In the genomic region with DNA sequence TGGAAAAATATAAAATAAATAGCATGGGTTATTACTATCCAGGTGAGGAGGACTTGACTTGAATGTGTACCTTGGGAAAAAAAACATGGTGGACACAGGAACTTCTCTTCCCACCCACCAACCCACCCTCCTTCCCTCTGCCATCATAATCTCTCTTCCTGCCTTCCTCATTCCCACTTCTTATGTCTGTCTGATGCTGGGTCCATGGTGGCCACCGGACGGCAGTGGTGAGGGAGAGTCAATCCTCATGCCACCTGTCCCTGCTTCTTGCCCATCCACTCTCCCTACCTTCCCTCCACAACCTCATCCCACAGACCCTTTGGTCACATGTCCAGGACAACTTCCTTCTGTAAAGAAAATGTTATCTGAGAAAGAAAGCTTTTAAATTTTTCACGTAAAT, we compare ENCODE assay signal across 11 cellular contexts.
DNase-seq lines count a peak whose midpoint lies in the region; ATAC-seq, FAIRE-seq and TF ChIP-seq lines count a peak whose summit lies in the region.
"Had no signal": no experiment of that assay in that cellular context is flagged by ENCODE, and none has a peak within 500 bp of the region (broad histone marks: within the 10 kb centered on the region; RNA-seq: fewer than 3 reads in every experiment).

No MANE protein-coding gene starts in this region.

- peaks cover 18% of the 10 kb centered on the region for H3K4me1 Mint-ChIP-seq in type B pancreatic cell (ENCODE audit: unreplicated experiment)

- peaks cover 5 to 6% of the 10 kb centered on the region in 2 experiments; a peak in 4 of 5 replicates for H3K36me3 ChIP-seq in HepG2 (replicated peaks in 1 of 2; ENCODE audit: control insufficient read depth in 1 of 2, insufficient read depth in 2 of 2, low read length in 2 of 2)
- H3K36me3 ChIP-seq in right lobe of liver, result no peaks in the 10 kb centered on the region
- peaks cover 12% of the 10 kb centered on the region for H3K36me3 ChIP-seq in effector memory CD4-positive, alpha-beta T cell (ENCODE audit: control insufficient read depth, insufficient read depth, low read length)
- no peaks in the 10 kb centered on the region for H3K36me3 ChIP-seq in adrenal gland (replicated peaks in 1 of 2)

- no peak overlapping the region for H2AFZ ChIP-seq in HepG2 (ENCODE audit: low read length)
- H2AFZ ChIP-seq: PC-9 had no signal

- H3K4me3 ChIP-seq in HepG2 (replicated peaks in 1 of 3; ENCODE audit: insufficient read depth in 1 of 3, low read depth in 2 of 3, low read length in 3 of 3) (no peak overlapping the region), right lobe of liver (no peak overlapping the region), adrenal gland (no peak overlapping the region)
- no peak overlapping the region for H3K4me3 ChIP-seq in effector memory CD4-positive, alpha-beta T cell (ENCODE audit: insufficient read depth, low read depth, low read length, poor library complexity, severe bottlenecking)
- H3K4me3 ChIP-seq: PC-9 had no signal

- TF ChIP-seq POLR2A in HepG2 (IDR thresholded peaks at IDR 0.05; ENCODE audit: insufficient read depth in 1 of 2, low read depth in 2 of 2, low read length in 2 of 2) (no peak), right lobe of liver (IDR thresholded peaks at IDR 0.05) (no peak), adrenal gland (IDR thresholded peaks at IDR 0.05) (no peak)

- peaks cover 2% of the 10 kb centered on the region for H3K79me2 ChIP-seq in HepG2 (ENCODE audit: insufficient read depth, low read length)

- H3K4me1 ChIP-seq in HepG2 (ENCODE audit: insufficient read depth, low read length) (peaks cover 9% of the 10 kb centered on the region; the same call in 1 of the 2 replicates), right lobe of liver (peaks cover 0 to 5% (median 0%) of the 10 kb centered on the region in 4 donors), adrenal gland (replicated peaks in 1 of 2) (peaks cover 0 to 25% of the 10 kb centered on the region in 2 donors)
- H3K4me1 ChIP-seq in effector memory CD4-positive, alpha-beta T cell (ENCODE audit: control insufficient read depth, insufficient read depth, low read length, poor library complexity, severe bottlenecking), result peaks cover 77% of the 10 kb centered on the region

- no TSS peak for BruUV-seq in HepG2 (replicated peaks; lab: Mats Ljungman, UMichigan)

- POLR2A ChIA-PET in HepG2 (lab: Yijun Ruan, JAX), result no interaction called here

- H3K27me3 Mint-ChIP-seq in type B pancreatic cell, result no peaks in the 10 kb centered on the region

- H4K20me1 ChIP-seq in HepG2 (ENCODE audit: insufficient read depth, low read length), result no peaks in the 10 kb centered on the region

- intact Hi-C loops in HepG2 (cut with micrococcal nuclease; ENCODE audit: unreplicated experiment), result no loop called here
- intact Hi-C loops in right lobe of liver (cut with DNase I), result no loop called here
- intact Hi-C loops in adrenal gland (cut with DNase I), result loop anchor here (10.0 kb wide), 1 partner anchor 105 kb away; a partner anchor contains a TSS

- H3K9ac ChIP-seq in HepG2 (ENCODE audit: insufficient read depth, low read depth, low read length), result no peak overlapping the region

- no peak for TF ChIP-seq EP300 in HepG2 (IDR thresholded peaks at IDR 0.05; ENCODE audit: low read depth in 2 of 2, low read length in 2 of 2)
- no peak for TF ChIP-seq EP300 in HepG2 (CRISPR knock-in tag; IDR thresholded peaks at IDR 0.05; ENCODE audit: borderline replicate concordance)

- H3K27ac Mint-ChIP-seq in type B pancreatic cell, result peak overlapping the region; percentile 8

- no peak for ATAC-seq in HepG2
- no peak for ATAC-seq in right lobe of liver
- no peak for ATAC-seq in HG03045 (IDR thresholded peaks at IDR 0.05; ENCODE audit: unreplicated experiment)

- no peaks in the 10 kb centered on the region for H3K27me3 ChIP-seq in HepG2 (ENCODE audit: control insufficient read depth in 1 of 2, insufficient read depth in 2 of 2, low read length in 2 of 2)
- no peaks in the 10 kb centered on the region for H3K27me3 ChIP-seq in right lobe of liver
- H3K27me3 ChIP-seq in effector memory CD4-positive, alpha-beta T cell (replicated peaks; ENCODE audit: control insufficient read depth, insufficient read depth, low read length, poor library complexity, severe bottlenecking), result no peaks in the 10 kb centered on the region
- H3K27me3 ChIP-seq in adrenal gland, result no peaks in the 10 kb centered on the region

- CTCF ChIA-PET in HepG2 (lab: Yijun Ruan, JAX; ENCODE audit: low intra/inter-chr PET ratio, low total read pairs), result no interaction called here

- TF ChIP-seq RAD21 in HepG2 (CRISPR knock-in tag; IDR thresholded peaks at IDR 0.05), result no peak

- peaks cover 41% of the 10 kb centered on the region for H3K36me3 Mint-ChIP-seq in type B pancreatic cell

- no peak overlapping the region for H3K4me2 ChIP-seq in HepG2 (ENCODE audit: low read depth, low read length)
- H3K4me2 ChIP-seq: PC-9 had no signal

- in situ Hi-C loops in HepG2 (cut with HindIII; ENCODE audit: extremely low pct_ligation_motif_present, low pct_unique_long_range_greater_than_20kb), result loop anchor here (10.0 kb wide), 1 partner anchor 105 kb away; a partner anchor contains a TSS

- DNase-seq in HepG2 (ENCODE audit: low spot score) (no peak), right lobe of liver (no peak), NCI-H69 (lab: John Stamatoyannopoulos, UW) (peak; percentile 42), type B pancreatic cell (ENCODE audit: extremely low spot score, unreplicated experiment) (no peak), NOMO-1 treated with DMSO at 0.1 percent for 48 hours (lab: John Stamatoyannopoulos, UW; ENCODE audit: unreplicated experiment) (no peak), adrenal gland (no peak)
- DNase-seq in effector memory CD4-positive, alpha-beta T cell, result no peak
- DNase-seq: NCI-H1417, PC-9 had no signal

- 0 out of 2 replicates have a peak, but pooled peaks have one; percentile 8 for TF ChIP-seq CTCF in HepG2 (CRISPR knock-in tag; IDR thresholded peaks at IDR 0.05)
- TF ChIP-seq CTCF in right lobe of liver (IDR thresholded peaks at IDR 0.05), result no peak
- no peak for TF ChIP-seq CTCF in type B pancreatic cell (conservative IDR thresholded peaks at IDR 0.05)
- no peak for TF ChIP-seq CTCF in adrenal gland (IDR thresholded peaks at IDR 0.05)

- H3K9me3 Mint-ChIP-seq in type B pancreatic cell, result peaks cover 5% of the 10 kb centered on the region

- FAIRE-seq in HepG2 (lab: Jason Lieb, UNC), result no peak
- FAIRE-seq: G401.6 had no signal

- WGBS in HepG2 (ENCODE audit: low lambda C conversion rate), result 98% methylated on average over 3 of the region's 3 CpGs
- 62% methylated on average over 3 of the region's 3 CpGs for WGBS in right lobe of liver (ENCODE audit: insufficient coverage, low coverage, low lambda C conversion rate, missing lambda C conversion rate)
- 70 to 83% (median 79%) methylated on average over 3 of the region's 3 CpGs for WGBS in adrenal gland, 4 donors

- H3K4me3 Mint-ChIP-seq in type B pancreatic cell, result no peak overlapping the region

- H3K27ac ChIP-seq in HepG2 (ENCODE audit: extremely low read length, insufficient read depth, low read length) (no peak overlapping the region), right lobe of liver (no peak overlapping the region), adrenal gland (peak overlapping the region in 1 of 5 donors; percentile 23)
- H3K27ac ChIP-seq in effector memory CD4-positive, alpha-beta T cell (ENCODE audit: insufficient read depth, low read length, poor library complexity, severe bottlenecking), result peak overlapping the region; percentile 82
- H3K27ac ChIP-seq: PC-9 had no signal

- no peaks in the 10 kb centered on the region for H3K9me3 ChIP-seq in HepG2 (ENCODE audit: low read length)
- no peaks in the 10 kb centered on the region for H3K9me3 ChIP-seq in right lobe of liver
- H3K9me3 ChIP-seq in effector memory CD4-positive, alpha-beta T cell (ENCODE audit: control insufficient read depth, low read length), result no peaks in the 10 kb centered on the region
- H3K9me3 ChIP-seq in adrenal gland (replicated peaks in 1 of 3), result no peaks in the 10 kb centered on the region

TF ChIP-seq in HepG2, 621 proteins besides CTCF, POLR2A, EP300 and RAD21:
- TF ChIP-seq, protein P1, sequence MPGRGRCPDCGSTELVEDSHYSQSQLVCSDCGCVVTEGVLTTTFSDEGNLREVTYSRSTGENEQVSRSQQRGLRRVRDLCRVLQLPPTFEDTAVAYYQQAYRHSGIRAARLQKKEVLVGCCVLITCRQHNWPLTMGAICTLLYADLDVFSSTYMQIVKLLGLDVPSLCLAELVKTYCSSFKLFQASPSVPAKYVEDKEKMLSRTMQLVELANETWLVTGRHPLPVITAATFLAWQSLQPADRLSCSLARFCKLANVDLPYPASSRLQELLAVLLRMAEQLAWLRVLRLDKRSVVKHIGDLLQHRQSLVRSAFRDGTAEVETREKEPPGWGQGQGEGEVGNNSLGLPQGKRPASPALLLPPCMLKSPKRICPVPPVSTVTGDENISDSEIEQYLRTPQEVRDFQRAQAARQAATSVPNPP (CRISPR knock-in tag; IDR thresholded peaks at IDR 0.05), result no peak
- TF ChIP-seq HDAC6 (IDR thresholded peaks at IDR 0.05; ENCODE audit: low read depth, low read length) (no peak), STAG1 (CRISPR knock-in tag; IDR thresholded peaks at IDR 0.05) (peak; percentile 17; the same call in 1 of the 2 replicates)

Comparison
In these comparisons a context has a peak if more than half of its experiments do, and no peak if none do; other contexts are left out.
1. intact Hi-C loops: an anchor here in adrenal gland (10.0 kb wide); none called in HepG2 and right lobe of liver.